In the genomic region with DNA sequence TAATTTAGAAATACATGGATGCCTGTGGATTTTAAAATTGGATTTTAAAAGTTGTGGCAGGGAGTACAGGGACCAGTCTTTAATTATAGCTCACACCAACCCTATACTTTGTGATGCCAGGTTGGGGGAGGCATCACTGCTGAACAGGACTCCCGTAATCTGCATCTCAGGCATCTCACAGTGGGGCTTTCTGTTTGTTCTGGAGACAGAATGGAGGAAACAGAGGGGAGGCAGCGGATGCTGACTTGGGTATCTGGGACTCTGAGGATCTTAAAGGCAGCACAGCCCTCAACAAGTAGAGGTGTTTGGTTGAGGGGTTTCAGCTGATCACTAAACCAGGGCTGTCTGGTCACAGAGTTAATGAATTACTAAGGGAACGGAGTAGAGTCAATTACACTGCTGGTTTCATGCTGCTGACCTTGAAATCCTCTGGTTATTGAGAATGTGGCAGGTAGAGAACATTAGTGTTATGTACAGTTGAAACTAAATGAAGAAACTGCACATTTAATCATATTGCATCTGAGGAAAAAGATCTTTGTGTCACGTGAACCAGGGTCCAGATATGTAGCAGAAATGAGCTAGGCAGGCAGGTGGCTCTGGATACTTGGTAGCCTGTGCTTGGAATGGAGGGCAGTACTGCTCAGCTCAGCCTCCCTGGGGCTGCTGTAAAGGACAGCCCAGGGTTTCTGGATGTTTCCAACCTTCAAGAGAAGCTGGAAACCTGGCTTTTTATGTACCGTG, we compare ENCODE assay signal across 21 cellular contexts. TPM values are rescaled to one million over a fixed set of nuclear protein-coding genes. Genes with fewer than 3 reads are reported as not detected.
A peak's percentile ranks its signal among the peaks of the same experiment; 100 is the strongest.
DNase-seq lines count a peak whose midpoint lies in the region; ATAC-seq, FAIRE-seq and TF ChIP-seq lines count a peak whose summit lies in the region.
"Had no signal": no experiment of that assay in that cellular context is flagged by ENCODE, and none has a peak within 500 bp of the region (broad histone marks: within the 10 kb centered on the region; RNA-seq: fewer than 3 reads in every experiment).

No MANE protein-coding gene starts in this region.

- SMC1A ChIA-PET in GM12878 (lab: Charles Lee; ENCODE audit: uncharacterized antibody, unreplicated experiment): interaction anchor here (0.7 to 7.1 kb wide), 29 partner anchors 8 to 377 kb away, joined by 3 to 67 read pairs (median 4); no protein-coding TSS in a partner anchor

- no peak overlapping the region for H3K4me3 ChIP-seq in GM12878
- H3K4me3 ChIP-seq in left lung: no peak overlapping the region

- in situ Hi-C loops in GM12878 (cut with MboI): no loop called here

- H4K20me1 ChIP-seq in GM12878 (ENCODE audit: control insufficient read depth, insufficient read depth): no peaks in the 10 kb centered on the region

- intact Hi-C loops in GM12878 (cut with micrococcal nuclease; ENCODE audit: unreplicated experiment): no loop called here
- intact Hi-C loops in left lung (cut with DNase I): no loop called here

- peaks cover 2% of the 10 kb centered on the region for H3K79me2 ChIP-seq in GM12878 (ENCODE audit: control insufficient read depth, insufficient read depth, low read length)

- BruUV-seq in GM12878 (replicated peaks; lab: Mats Ljungman, UMichigan): no TSS peak

- peak overlapping the region; percentile 9; the same call in 1 of the 2 replicates for H3K9ac ChIP-seq in GM12878 (ENCODE audit: control insufficient read depth, insufficient read depth, low read length)

- no peak for TF ChIP-seq EP300 in GM12878 (IDR thresholded peaks at IDR 0.05; ENCODE audit: borderline replicate concordance in 1 of 2, control insufficient read depth in 1 of 2, low read depth in 2 of 2, low read length in 2 of 2)

- 42% methylated on average over 5 of the region's 5 CpGs for WGBS in GM12878 (ENCODE audit: insufficient coverage, insufficient replicate concordance, low lambda C conversion rate, missing lambda C conversion rate)

- no peaks in the 10 kb centered on the region; a peak in 2 of 4 replicates for H3K36me3 ChIP-seq in GM12878 (ENCODE audit: control insufficient read depth in 2 of 2, insufficient read depth in 2 of 2, low read length in 1 of 2)
- H3K36me3 ChIP-seq in left lung: no peaks in the 10 kb centered on the region
- H3K36me3 ChIP-seq: neutrophil had no signal

- DNase-seq in DMS53 (lab: John Stamatoyannopoulos, UW): peak; percentile 64
- DNase-seq in GM12878 (ENCODE audit: low read depth, low spot score): no peak
- peak; percentile 75 for DNase-seq in left kidney (ENCODE audit: low read depth, low spot score)
- DNase-seq in SK-N-DZ (ENCODE audit: low spot score): no peak
- DNase-seq in left lung: no peak
- DNase-seq: amniotic stem cell; CD4-positive, alpha-beta memory T cell; Karpas-422; NCI-H1105; NCI-H226; NK-92 treated with Interleukin-12 subunit alpha and Interleukin-12 subunit beta, amount 100 ng/mL, for 24 hours; stimulated activated CD4-positive, alpha-beta T cell treated with anti-CD3 and anti-CD28 coated beads, Interleukin-2, amount 100 ng/mL, for 48 hours; substantia nigra; T-helper 2 cell had no signal

- H3K27me3 ChIP-seq in GM12878 (replicated peaks in 1 of 2; ENCODE audit: control insufficient read depth in 2 of 2, insufficient read depth in 2 of 2, low read length in 1 of 2) (no peaks in the 10 kb centered on the region), left lung (no peaks in the 10 kb centered on the region)
- H3K27me3 ChIP-seq: neutrophil had no signal

- POLR2A ChIA-PET in GM12878 (lab: Charles Lee): interaction anchor here (0.6 to 3.0 kb wide), 11 partner anchors 8 to 43 kb away, joined by 3 to 34 read pairs (median 4); no protein-coding TSS in a partner anchor

- H3K27ac ChIP-seq in GM12878 (ENCODE audit: control insufficient read depth, insufficient read depth): no peak overlapping the region
- H3K27ac ChIP-seq in left lung: no peak overlapping the region
- H3K27ac ChIP-seq: neutrophil had no signal

- peak; percentile 73 for ATAC-seq in GM21786 (IDR thresholded peaks at IDR 0.05; ENCODE audit: unreplicated experiment)
- peak; percentile 85 for ATAC-seq in GM12878
- ATAC-seq in GM18520 (IDR thresholded peaks at IDR 0.05; ENCODE audit: unreplicated experiment): no peak
- no peak for ATAC-seq in HG03095 (IDR thresholded peaks at IDR 0.05; ENCODE audit: unreplicated experiment)
- ATAC-seq in left lung: no peak

- TF ChIP-seq POLR2A in GM12878 (IDR thresholded peaks at IDR 0.05; ENCODE audit: low read depth, low read length): no peak

- H3K9me3 ChIP-seq in GM12878 (replicated peaks; ENCODE audit: control insufficient read depth, insufficient read depth, low read length) (no peaks in the 10 kb centered on the region; the same call in 2 of the 3 replicates), left lung (no peaks in the 10 kb centered on the region)
- H3K9me3 ChIP-seq: neutrophil had no signal

- no peak overlapping the region for H3K4me2 ChIP-seq in GM12878 (ENCODE audit: control insufficient read depth, insufficient read depth)

- no peak overlapping the region for H2AFZ ChIP-seq in GM12878 (ENCODE audit: control insufficient read depth, low read depth, low read length)

- FAIRE-seq in GM12878 (lab: Jason Lieb, UNC): no peak
- FAIRE-seq: colon, frontal cortex had no signal

- CTCF ChIA-PET in GM12878 (lab: Yijun Ruan, JAX): interaction anchor here (0.7 to 2.2 kb wide), 11 partner anchors 9 to 98 kb away, joined by 3 to 11 read pairs (median 4); no protein-coding TSS in a partner anchor

- H3K4me1 ChIP-seq in GM12878 (ENCODE audit: control insufficient read depth, insufficient read depth, low read length) (no peaks in the 10 kb centered on the region), left lung (no peaks in the 10 kb centered on the region)

- TF ChIP-seq CTCF in GM12878 (IDR thresholded peaks at IDR 0.05 in 2 of 3, conservative IDR thresholded peaks at IDR 0.05 in 1 of 3; ENCODE audit: control insufficient read depth in 2 of 3, extremely low read depth in 1 of 3, insufficient read depth in 1 of 3, low read depth in 3 of 3, low read length in 3 of 3) (no peak), left lung (IDR thresholded peaks at IDR 0.05) (no peak)

- RAD21 ChIA-PET in GM12878 (lab: Charles Lee; ENCODE audit: unreplicated experiment): interaction anchor here (0.7 to 2.7 kb wide), 25 partner anchors 9 to 234 kb away, joined by 3 to 21 read pairs (median 5); a partner anchor contains a TSS

- TF ChIP-seq RAD21 in GM12878 (IDR thresholded peaks at IDR 0.05; ENCODE audit: insufficient read depth, low read depth, low read length): no peak

TF ChIP-seq in GM12878, 131 proteins besides CTCF, POLR2A, EP300 and RAD21 (continues in another document):
- TF ChIP-seq IKZF1 (conservative IDR thresholded peaks at IDR 0.05) (0 out of 2 replicates have a peak, but pooled peaks have one; percentile 15), ZNF24 (IDR thresholded peaks at IDR 0.05) (peak; percentile 21; the same call in 1 of the 2 replicates), CBX5 (IDR thresholded peaks at IDR 0.05; ENCODE audit: low read depth) (no peak), CREB1 (IDR thresholded peaks at IDR 0.05; ENCODE audit: low read depth) (no peak), RAD51 (IDR thresholded peaks at IDR 0.05) (peak; percentile 65), BHLHE40 (IDR thresholded peaks at IDR 0.05; ENCODE audit: borderline replicate concordance in 1 of 2, low read depth in 2 of 2, low read length in 1 of 2) (peak in 1 of 2 experiments; percentile 57; a peak in 1 of 4 replicates), MTA2 (IDR thresholded peaks at IDR 0.05; ENCODE audit: low read depth) (0 out of 2 replicates have a peak, but pooled peaks have one; percentile 13)

RNA-seq across cellular contexts. Expression of a gene that starts 40.3 kb away (rescaled TPM):
- 195 and 221 TPM in 2 replicates for total RNA-seq in GM12878 (2013; cell fraction: nucleolus; rRNA removed)
- 10.8 and 13.5 TPM in 2 replicates for total RNA-seq in GM12878 (2014; rRNA removed)
- 10.3 and 11.0 TPM in 2 replicates for total RNA-seq in GM12878 (2014; rRNA removed; fragmentation: Illumina TruSeq; extraction: Trizol)
- 10.7 and 11.4 TPM in 2 replicates for total RNA-seq in GM12878 (2021)
- 4.8 TPM for polyA plus RNA-seq in GM12878 (2011; ENCODE audit: low read depth)
- 26.4 and 26.7 TPM in 2 replicates for polyA plus RNA-seq in GM12878 (2011; rRNA removed)
- polyA plus RNA-seq in GM12878 (2011; cell fraction: cytosol; rRNA removed): 23.5 and 28.8 TPM in 2 replicates
- polyA plus RNA-seq in GM12878 (2011; cell fraction: nucleus; rRNA removed): 36.3 and 38.1 TPM in 2 replicates
- polyA plus RNA-seq in GM12878 (2012): 5.1 and 7.6 TPM in 2 replicates
- polyA plus RNA-seq in GM12878 (2014; fragmentation: Illumina TruSeq; extraction: Trizol): 11.6 and 12.8 TPM in 2 replicates
- under 1 TPM; 0.77 to 0.90 TPM for polyA plus RNA-seq in GM12878 (2014; fragmentation: Nextera tagmentation; extraction: Ambion mirVana)
- 9.6 and 10.0 TPM in 2 replicates for polyA plus RNA-seq in GM12878 (2014; rRNA removed)
- 1 to 10 TPM; 2.0 to 2.4 TPM for polyA plus RNA-seq in GM12878 (2016; fragmentation: Nextera tagmentation; extraction: Ambion mirVana)
- polyA minus RNA-seq in GM12878 (2011; rRNA and poly(A)+ RNA removed): 32.3 and 33.7 TPM in 2 replicates
- 8.4 and 12.8 TPM in 2 replicates for polyA minus RNA-seq in GM12878 (2011; cell fraction: cytosol; rRNA and poly(A)+ RNA removed)
- 31.9 and 49.8 TPM in 2 replicates for polyA minus RNA-seq in GM12878 (2011; cell fraction: nucleus; rRNA and poly(A)+ RNA removed)
- 41.1 and 43.7 TPM in 2 replicates for polyA plus RNA-seq in SK-N-DZ (2014; cell fraction: cytosol; rRNA removed)
- 24.2 and 44.3 TPM in 2 replicates for polyA plus RNA-seq in SK-N-DZ (2014; cell fraction: nucleus; rRNA removed)
- total RNA-seq in left lung: 1 to 10 TPM in 1 of 2 donors, under 1 TPM in 1; 0.55 to 1.0 TPM
- total RNA-seq: activated T-helper 2 cell treated with anti-CD3 and anti-CD28 coated beads, Interferon-gamma antibody, Interleukin-2, Interleukin-4, amounts not matched to agents 10 μg/mL and 5 μg/mL and 100 μg/mL, durations not matched to agents 14 hours and 24 hours and 36 hours; CD4-positive, alpha-beta memory T cell had no signal
- polyA plus RNA-seq: CD4-positive, alpha-beta memory T cell had no signal

Comparison
In these comparisons a context has a peak if more than half of its experiments do, and no peak if none do; other contexts are left out.
1. DNase-seq: peak in DMS53 (single experiment) and left kidney (single experiment); none in GM12878 (single experiment), SK-N-DZ (single experiment) and left lung (0 of 2).
2. ATAC-seq: peak in GM21786 (single experiment) and GM12878 (single experiment); none in GM18520 (single experiment), HG03095 (single experiment) and left lung (single experiment).
3. RNA of a gene that starts 40.3 kb away (total RNA-seq): 10.3 to 221 TPM in GM12878; 0.55 to 1.0 TPM in left lung; every median in the first group is over 4 times any median in the second.